19 cellular contexts compared by ENCODE assay signal in genomic region chr4:113294910-113295309, GRCh38.
DNase-seq lines count a peak whose midpoint lies in the region; TF ChIP-seq lines count a peak whose summit lies in the region.
"Had no signal": no experiment of that assay in that cellular context is flagged by ENCODE, and none has a peak within 500 bp of the region (broad histone marks: within the 10 kb centered on the region; RNA-seq: fewer than 3 reads in every experiment).

No MANE protein-coding gene starts in this region.

- peaks cover 8% of the 10 kb centered on the region for H3K4me1 Mint-ChIP-seq in Calu3 (ENCODE audit: low read depth, unreplicated experiment)
- H3K4me1 Mint-ChIP-seq: activated naive CD8-positive, alpha-beta T cell treated with anti-CD3 and anti-CD28 coated beads, Interleukin-2, amount 50 U/mL, for 24 hours had no signal

- WGBS in hepatocyte (ENCODE audit: low lambda C conversion rate, missing lambda C conversion rate) = 97% methylated on average over 1 of the region's 1 CpG

- H3K4me3 ChIP-seq in right atrium auricular region (no peak overlapping the region), hepatocyte (no peak overlapping the region), uterus (no peak overlapping the region)
- H3K4me3 ChIP-seq: smooth muscle cell had no signal

- no peak overlapping the region for H3K4me2 ChIP-seq in hepatocyte
- H3K4me2 ChIP-seq: smooth muscle cell had no signal

- no peaks in the 10 kb centered on the region for H3K9me3 Mint-ChIP-seq in Calu3 (ENCODE audit: low read depth, unreplicated experiment)
- H3K9me3 Mint-ChIP-seq: activated naive CD8-positive, alpha-beta T cell treated with anti-CD3 and anti-CD28 coated beads, Interleukin-2, amount 50 U/mL, for 24 hours had no signal

- peak overlapping the region; percentile 78 to 80 for H3K27ac ChIP-seq in right atrium auricular region
- peak overlapping the region; percentile 32 for H3K27ac ChIP-seq in angular gyrus (ENCODE audit: low read depth, low read length)
- no peak overlapping the region for H3K27ac ChIP-seq in hepatocyte
- peak overlapping the region; percentile 78 to 81 for H3K27ac ChIP-seq in uterus

- H2AFZ ChIP-seq in hepatocyte = no peak overlapping the region

- H3K4me1 ChIP-seq in right atrium auricular region = peaks cover 0 to 34% of the 10 kb centered on the region in 2 donors
- H3K4me1 ChIP-seq in hepatocyte (ENCODE audit: insufficient read depth) = peaks cover 8% of the 10 kb centered on the region
- H3K4me1 ChIP-seq in uterus = peaks cover 0 to 6% of the 10 kb centered on the region in 2 donors

- no peaks in the 10 kb centered on the region for H3K79me2 ChIP-seq in hepatocyte

- H3K36me3 ChIP-seq in right atrium auricular region = no peaks in the 10 kb centered on the region
- no peaks in the 10 kb centered on the region for H3K36me3 ChIP-seq in hepatocyte (replicated peaks; ENCODE audit: insufficient read depth, low read depth)
- H3K36me3 ChIP-seq in uterus = no peaks in the 10 kb centered on the region

- H3K27ac Mint-ChIP-seq in Calu3 (ENCODE audit: unreplicated experiment) = no peak overlapping the region
- H3K27ac Mint-ChIP-seq: activated naive CD8-positive, alpha-beta T cell treated with anti-CD3 and anti-CD28 coated beads, Interleukin-2, amount 50 U/mL, for 24 hours had no signal

- no peaks in the 10 kb centered on the region for H4K20me1 ChIP-seq in hepatocyte (ENCODE audit: insufficient read depth, poor library complexity, severe bottlenecking)

- no peak for TF ChIP-seq POLR2A in uterus (IDR thresholded peaks at IDR 0.05)

- H3K27me3 ChIP-seq in right atrium auricular region (no peaks in the 10 kb centered on the region), hepatocyte (no peaks in the 10 kb centered on the region), uterus (no peaks in the 10 kb centered on the region)

- H3K27me3 Mint-ChIP-seq in Calu3 (ENCODE audit: unreplicated experiment) = no peaks in the 10 kb centered on the region

- BruUV-seq in Calu3 (replicated peaks; lab: Mats Ljungman, UMichigan) = no TSS peak

- TF ChIP-seq CTCF in right atrium auricular region (IDR thresholded peaks at IDR 0.05) (peak in 1 of 2 donors; percentile 4), hepatocyte (IDR thresholded peaks at IDR 0.05; ENCODE audit: poor library complexity) (peak; percentile 12), uterus (IDR thresholded peaks at IDR 0.05) (no peak), Calu3 (IDR thresholded peaks at IDR 0.05; ENCODE audit: unreplicated experiment) (no peak)

- no peaks in the 10 kb centered on the region for H3K9me2 ChIP-seq in hepatocyte (replicated peaks; ENCODE audit: insufficient read depth)

- H3K4me3 Mint-ChIP-seq in Calu3 (ENCODE audit: low read depth, unreplicated experiment) = no peak overlapping the region
- H3K4me3 Mint-ChIP-seq: activated naive CD8-positive, alpha-beta T cell treated with anti-CD3 and anti-CD28 coated beads, Interleukin-2, amount 50 U/mL, for 24 hours had no signal

- no peaks in the 10 kb centered on the region for H3K36me3 Mint-ChIP-seq in Calu3 (ENCODE audit: insufficient read depth, unreplicated experiment)

- H3K9me3 ChIP-seq in right atrium auricular region = no peaks in the 10 kb centered on the region
- H3K9me3 ChIP-seq in hepatocyte (ENCODE audit: low read depth) = no peaks in the 10 kb centered on the region
- H3K9me3 ChIP-seq in uterus = no peaks in the 10 kb centered on the region

- intact Hi-C loops in cardiac septum (cut with DNase I) (no loop called here), uterus (cut with DNase I; ENCODE audit: low total_unique reads) (no loop called here), Calu3 (cut with micrococcal nuclease; ENCODE audit: unreplicated experiment) (no loop called here)

- CTCF ChIA-PET in Calu3 (lab: Charles Lee) = no interaction called here

- DNase-seq in right atrium auricular region (ENCODE audit: low spot score) (no peak), cardiac septum (ENCODE audit: low spot score) (no peak), hepatocyte (ENCODE audit: low spot score) (no peak), uterus (no peak), NCI-H1436 treated with DMSO at 0.1 percent for 48 hours (lab: John Stamatoyannopoulos, UW) (no peak), Calu3 (no peak)
- DNase-seq in activated CD8-positive, alpha-beta memory T cell treated with anti-CD3 and anti-CD28 coated beads, Interleukin-2, amount 50 U/mL, for 4 hours = no peak
- DNase-seq: activated CD4-positive, alpha-beta T cell treated with anti-CD3 and anti-CD28 coated beads, Interleukin-2, amount 50 U/mL, for 48 hours; activated naive CD8-positive, alpha-beta T cell treated with anti-CD3 and anti-CD28 coated beads, Interleukin-2, amount 50 U/mL, for 24 hours; activated T-cell treated with anti-CD3 and anti-CD28 coated beads, Interleukin-2, amount 50 U/mL, for 48 hours; cerebellar nuclear complex; DMS153; head of caudate nucleus; KG1; NCI-H345; occipital lobe; stimulated activated naive CD4-positive, alpha-beta T cell had no signal
